Comparison of ENCODE assay signal across 8 cellular contexts in genomic region chr20:50575869-50576720, GRCh38.
A peak's percentile ranks its signal among the peaks of the same experiment; 100 is the strongest.
DNase-seq lines count a peak whose midpoint lies in the region; ATAC-seq and TF ChIP-seq lines count a peak whose summit lies in the region.

No MANE protein-coding gene starts in this region.

- H3K4me1 Mint-ChIP-seq in activated T-helper 17 cell treated with anti-CD3 and anti-CD28 coated beads, Interleukin-2, amount 50 U/mL, for 72 hours: peaks cover 9% of the 10 kb centered on the region

- no peak overlapping the region for H3K27ac ChIP-seq in tibial artery

- intact Hi-C loops in tibial artery (cut with DNase I; ENCODE audit: low total_unique reads): loop anchor here (5.0 kb wide), 1 partner anchor 99 kb away; no protein-coding TSS in a partner anchor

- peak; percentile 79 for TF ChIP-seq CTCF in HFF-Myc (IDR thresholded peaks at IDR 0.05; ENCODE audit: low read depth, low read length, missing control alignments)
- peak; percentile 71 for TF ChIP-seq CTCF in fibroblast of the aortic adventitia (IDR thresholded peaks at IDR 0.05; ENCODE audit: insufficient read depth, low read length)
- TF ChIP-seq CTCF in tibial artery (IDR thresholded peaks at IDR 0.05): peak; percentile 63 to 69

- peak; percentile 59 for DNase-seq in CD1c-positive myeloid dendritic cell (ENCODE audit: extremely low spot score)
- DNase-seq in HFF-Myc (ENCODE audit: extremely low read depth, low read depth): no peak
- peak; percentile 52 for DNase-seq in RKO (ENCODE audit: low spot score)
- DNase-seq in fibroblast of the aortic adventitia (ENCODE audit: low read depth): peak; percentile 59
- DNase-seq in occipital lobe (lab: John Stamatoyannopoulos, UW): peak; percentile 26
- DNase-seq in tibial artery: peak; percentile 64 to 75

- H3K4me3 ChIP-seq in HFF-Myc (replicated peaks; ENCODE audit: low read depth, low read length): no peak overlapping the region
- H3K4me3 ChIP-seq in fibroblast of the aortic adventitia (ENCODE audit: low read depth, low read length): no peak overlapping the region
- no peak overlapping the region for H3K4me3 ChIP-seq in tibial artery

- no peaks in the 10 kb centered on the region for H3K27me3 Mint-ChIP-seq in activated T-helper 17 cell treated with anti-CD3 and anti-CD28 coated beads, Interleukin-2, amount 50 U/mL, for 72 hours

- no peaks in the 10 kb centered on the region for H3K9me3 Mint-ChIP-seq in activated T-helper 17 cell treated with anti-CD3 and anti-CD28 coated beads, Interleukin-2, amount 50 U/mL, for 72 hours

- H3K4me1 ChIP-seq in tibial artery: peaks cover 0 to 39% (median 15%) of the 10 kb centered on the region in 4 donors

- H3K9me3 ChIP-seq in tibial artery: no peaks in the 10 kb centered on the region

- H3K4me3 Mint-ChIP-seq in activated T-helper 17 cell treated with anti-CD3 and anti-CD28 coated beads, Interleukin-2, amount 50 U/mL, for 72 hours: no peak overlapping the region

- H3K36me3 Mint-ChIP-seq in activated T-helper 17 cell treated with anti-CD3 and anti-CD28 coated beads, Interleukin-2, amount 50 U/mL, for 72 hours (ENCODE audit: low read depth): peaks cover 98% of the 10 kb centered on the region

- peaks cover 42 to 72% (median 65%) of the 10 kb centered on the region in 3 donors for H3K36me3 ChIP-seq in tibial artery

- peak overlapping the region; percentile 59 for H3K27ac Mint-ChIP-seq in activated T-helper 17 cell treated with anti-CD3 and anti-CD28 coated beads, Interleukin-2, amount 50 U/mL, for 72 hours

- ATAC-seq in activated T-helper 17 cell treated with anti-CD3 and anti-CD28 coated beads, Interleukin-2, amount 50 U/mL, for 72 hours (replicated peaks): peak; percentile 83
- no peak for ATAC-seq in HG03039 (IDR thresholded peaks at IDR 0.05; ENCODE audit: unreplicated experiment)

- no peaks in the 10 kb centered on the region for H3K27me3 ChIP-seq in tibial artery
